In the genomic region with DNA sequence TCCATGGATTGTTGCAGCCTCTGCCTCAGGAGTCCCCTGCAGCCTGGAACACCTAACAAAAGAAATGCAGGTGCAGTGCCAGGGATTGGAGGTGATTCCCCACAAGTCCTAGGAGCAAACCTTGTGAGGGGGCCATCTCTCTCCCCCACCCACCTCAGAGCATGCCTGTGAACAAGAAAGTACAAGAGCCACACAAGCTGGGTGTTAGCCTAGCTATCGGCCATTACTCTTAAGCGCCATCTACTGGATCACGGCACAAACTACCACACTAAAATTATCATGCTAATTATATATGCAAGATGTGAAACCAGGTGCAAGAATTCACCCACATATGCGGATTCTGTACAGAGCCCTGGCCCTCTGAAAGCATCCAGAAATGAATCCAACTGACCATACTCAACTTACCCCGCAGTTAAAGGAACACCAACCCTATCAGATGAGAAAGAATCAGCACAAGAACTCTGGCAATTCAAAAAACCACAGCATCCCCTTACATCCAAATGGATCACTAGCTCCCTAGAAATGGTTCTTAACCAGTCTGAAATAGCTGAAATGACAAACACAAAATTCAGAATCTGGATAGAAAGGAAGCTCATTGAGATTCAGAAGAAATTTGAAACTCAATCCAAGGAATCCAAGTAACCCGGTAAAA, we compare ENCODE assay signal across 7 cellular contexts. TPM values are rescaled to one million over a fixed set of nuclear protein-coding genes. Genes with fewer than 3 reads are reported as not detected.
DNase-seq lines count a peak whose midpoint lies in the region; ATAC-seq, FAIRE-seq and TF ChIP-seq lines count a peak whose summit lies in the region.

No MANE protein-coding gene starts in this region.

- TF ChIP-seq CTCF in HCT116 (IDR thresholded peaks at IDR 0.05 in 2 of 3, conservative IDR thresholded peaks at IDR 0.05 in 1 of 3; ENCODE audit: borderline replicate concordance in 1 of 3, insufficient read depth in 1 of 3, low read depth in 2 of 3, low read length in 2 of 3) (peak; percentile 78 to 90 (median 83)), breast epithelium (IDR thresholded peaks at IDR 0.05) (peak; percentile 31 to 49 (median 37)), keratinocyte (optimal IDR thresholded peaks at IDR 0.05 in 1 of 3, IDR thresholded peaks at IDR 0.05 in 1 of 3, conservative IDR thresholded peaks at IDR 0.05 in 1 of 3; ENCODE audit: extremely low read depth in 1 of 3, insufficient read depth in 2 of 3, low read length in 3 of 3) (peak; percentile 67 to 80 (median 79))

- ATAC-seq in HCT116 = peak; percentile 86

- H3K4me1 ChIP-seq in HCT116 (ENCODE audit: control insufficient read depth in 1 of 2, insufficient read depth in 2 of 2, low read length in 2 of 2) = peaks cover 2 to 25% of the 10 kb centered on the region in 2 experiments; a peak in 2 of 4 replicates
- no peaks in the 10 kb centered on the region for H3K4me1 ChIP-seq in breast epithelium
- peaks cover 37% of the 10 kb centered on the region for H3K4me1 ChIP-seq in keratinocyte (ENCODE audit: control insufficient read depth, extremely low read depth, insufficient read depth, low read length)

- TF ChIP-seq POLR2A in HCT116 (IDR thresholded peaks at IDR 0.05; ENCODE audit: borderline replicate concordance, extremely low read depth, insufficient read depth, insufficient read length) = no peak
- no peak for TF ChIP-seq POLR2A in breast epithelium (IDR thresholded peaks at IDR 0.05)

- H3K4me2 ChIP-seq in HCT116 (ENCODE audit: low read length) (peak overlapping the region; percentile 29; the same call in 1 of the 2 replicates), keratinocyte (ENCODE audit: control insufficient read depth, extremely low read depth, insufficient read depth, low read depth, low read length) (peak overlapping the region; percentile 55)

- H3K27me3 ChIP-seq in HCT116 (ENCODE audit: insufficient read depth, low read length) (no peaks in the 10 kb centered on the region), breast epithelium (no peaks in the 10 kb centered on the region), keratinocyte (ENCODE audit: control insufficient read depth, extremely low read depth, insufficient read depth, low read length) (no peaks in the 10 kb centered on the region)

- no peaks in the 10 kb centered on the region for H3K9me1 ChIP-seq in keratinocyte (ENCODE audit: control insufficient read depth, extremely low read depth, insufficient read depth, low read length)

- H3K9me2 ChIP-seq in HCT116 (ENCODE audit: insufficient read depth) = no peaks in the 10 kb centered on the region

- POLR2A ChIA-PET in HCT116 (lab: Charles Lee) = interaction anchor here (0.6 to 0.7 kb wide), 2 partner anchors 11 to 29 kb away, joined by 3 to 4 read pairs; no protein-coding TSS in a partner anchor

- H3K27ac ChIP-seq in HCT116 (ENCODE audit: low read depth, low read length) (no peak overlapping the region), breast epithelium (no peak overlapping the region), keratinocyte (ENCODE audit: control insufficient read depth, insufficient read depth, low read length) (peak overlapping the region; percentile 45)

- H3K79me2 ChIP-seq in HCT116 (ENCODE audit: insufficient read depth, low read length) (no peaks in the 10 kb centered on the region), keratinocyte (ENCODE audit: control insufficient read depth, insufficient read depth, low read length) (no peaks in the 10 kb centered on the region)

- intact Hi-C loops in HCT116 (cut with micrococcal nuclease) (loop anchor here (1.0 kb wide), 1 partner anchor 41 kb away; no protein-coding TSS in a partner anchor), breast epithelium (cut with DNase I; ENCODE audit: low total_unique reads) (no loop called here)

- RAD21 ChIA-PET in HCT116 (lab: Charles Lee; ENCODE audit: low non-redundant PET in 1 of 2, low total read pairs in 2 of 2, uncharacterized antibody in 2 of 2, unreplicated experiment in 2 of 2) = interaction anchor here (1.0 to 1.7 kb wide), 5 partner anchors 35 to 155 kb away, joined by 3 to 8 read pairs (median 3); no protein-coding TSS in a partner anchor

- BruUV-seq in HCT116 (replicated peaks; lab: Mats Ljungman, UMichigan) = no TSS peak

- H3K9me3 ChIP-seq in HCT116 (ENCODE audit: control insufficient read depth in 1 of 2, insufficient read depth in 1 of 2, low read depth in 1 of 2, low read length in 2 of 2) (no peaks in the 10 kb centered on the region), breast epithelium (no peaks in the 10 kb centered on the region), keratinocyte (ENCODE audit: control insufficient read depth, low read depth, low read length) (no peaks in the 10 kb centered on the region)

- CTCF ChIA-PET in HCT116 (lab: Charles Lee) = interaction anchor here (0.9 to 2.6 kb wide), 9 partner anchors 8 to 155 kb away, joined by 3 to 20 read pairs (median 6); no protein-coding TSS in a partner anchor

- dilution Hi-C loops in keratinocyte (cut with MboI; ENCODE audit: extremely low pct_ligation_motif_present, low sequenced_read_pairs) = no loop called here

- peak; percentile 92 for FAIRE-seq in keratinocyte (lab: Jason Lieb, UNC)

- peak; percentile 86 for TF ChIP-seq RAD21 in HCT116 (IDR thresholded peaks at IDR 0.05; ENCODE audit: low read depth)

- DNase-seq in GM03348 (ENCODE audit: low spot score) (peak; percentile 69), HCT116 (ENCODE audit: low read depth, low spot score) (peak; percentile 58), NCI-H128 (lab: John Stamatoyannopoulos, UW; ENCODE audit: unreplicated experiment) (peak; percentile 14), T-helper 9 cell (peak; percentile 22), breast epithelium (ENCODE audit: low spot score in 2 of 2) (no peak), keratinocyte (ENCODE audit: low read depth, low spot score) (no peak)
- peak; percentile 11 for DNase-seq in stimulated activated CD4-positive, alpha-beta T cell treated with anti-CD3 and anti-CD28 coated beads, Interleukin-4, amount 100 ng/mL, for 1 hour

- H3K4me3 ChIP-seq in HCT116 (replicated peaks in 1 of 2; ENCODE audit: low read depth in 1 of 2, low read length in 2 of 2) (no peak overlapping the region), breast epithelium (no peak overlapping the region), keratinocyte (ENCODE audit: control insufficient read depth in 2 of 3, extremely low read depth in 1 of 3, insufficient read depth in 2 of 3, low read depth in 1 of 3, low read length in 3 of 3) (peak overlapping the region in 2 of 3 experiments; percentile 23 to 47)

- H3K36me3 ChIP-seq in HCT116 (ENCODE audit: control insufficient read depth in 1 of 2, insufficient read depth in 2 of 2, low read length in 2 of 2) (no peaks in the 10 kb centered on the region), breast epithelium (no peaks in the 10 kb centered on the region), keratinocyte (ENCODE audit: control insufficient read depth in 2 of 2, extremely low read depth in 1 of 2, insufficient read depth in 2 of 2, low read length in 2 of 2) (no peaks in the 10 kb centered on the region)

- H4K20me1 ChIP-seq in HCT116 (ENCODE audit: insufficient read depth) (no peaks in the 10 kb centered on the region), keratinocyte (ENCODE audit: control insufficient read depth, extremely low read depth, insufficient read depth, low read length) (no peaks in the 10 kb centered on the region)

- H2AFZ ChIP-seq in HCT116 (ENCODE audit: low read depth, low read length, poor library complexity, severe bottlenecking) (no peak overlapping the region), keratinocyte (ENCODE audit: control insufficient read depth, low read length) (peak overlapping the region; percentile 82)

- H3K9ac ChIP-seq in HCT116 (ENCODE audit: low read length) (no peak overlapping the region), keratinocyte (ENCODE audit: control insufficient read depth, extremely low read depth, insufficient read depth, low read length) (peak overlapping the region; percentile 24)

TF ChIP-seq in HCT116, 20 proteins besides CTCF, POLR2A, EP300 and RAD21 (continues in another document):
- TF ChIP-seq POLR2AphosphoS5 (IDR thresholded peaks at IDR 0.05; ENCODE audit: low read depth, low read length) = no peak
- TF ChIP-seq, protein P1, sequence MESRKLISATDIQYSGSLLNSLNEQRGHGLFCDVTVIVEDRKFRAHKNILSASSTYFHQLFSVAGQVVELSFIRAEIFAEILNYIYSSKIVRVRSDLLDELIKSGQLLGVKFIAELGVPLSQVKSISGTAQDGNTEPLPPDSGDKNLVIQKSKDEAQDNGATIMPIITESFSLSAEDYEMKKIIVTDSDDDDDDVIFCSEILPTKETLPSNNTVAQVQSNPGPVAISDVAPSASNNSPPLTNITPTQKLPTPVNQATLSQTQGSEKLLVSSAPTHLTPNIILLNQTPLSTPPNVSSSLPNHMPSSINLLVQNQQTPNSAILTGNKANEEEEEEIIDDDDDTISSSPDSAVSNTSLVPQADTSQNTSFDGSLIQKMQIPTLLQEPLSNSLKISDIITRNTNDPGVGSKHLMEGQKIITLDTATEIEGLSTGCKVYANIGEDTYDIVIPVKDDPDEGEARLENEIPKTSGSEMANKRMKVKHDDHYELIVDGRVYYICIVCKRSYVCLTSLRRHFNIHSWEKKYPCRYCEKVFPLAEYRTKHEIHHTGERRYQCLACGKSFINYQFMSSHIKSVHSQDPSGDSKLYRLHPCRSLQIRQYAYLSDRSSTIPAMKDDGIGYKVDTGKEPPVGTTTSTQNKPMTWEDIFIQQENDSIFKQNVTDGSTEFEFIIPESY (IDR thresholded peaks at IDR 0.05; ENCODE audit: extremely low read depth, insufficient replicate concordance, low read length) = no peak

RNA-seq across cellular contexts. Expression of a gene that starts 16.5 kb away (rescaled TPM):
- total RNA-seq in HCT116 (2021; ENCODE audit: unreplicated experiment) (66.3 TPM), breast epithelium (under 1 TPM in 1 of 3 donors, not detected in 2; 0.33 TPM)
- polyA plus RNA-seq in HCT116 (2012) = 138 and 146 TPM in 2 replicates
- polyA plus RNA-seq in keratinocyte = 5.9 to 34.6 TPM (median 9.1 TPM) in 3 replicates
- 39.8 TPM for polyA plus RNA-seq in keratinocyte (2011; ENCODE audit: low read depth)
- 9.5 and 14.0 TPM in 2 replicates for polyA plus RNA-seq in keratinocyte (2011; cell fraction: cytosol; rRNA removed)
- 4.1 and 4.2 TPM in 2 replicates for polyA plus RNA-seq in keratinocyte (2011; cell fraction: nucleus; rRNA removed)
- polyA plus RNA-seq in keratinocyte (2012; ENCODE audit: low replicate concordance) = 60.7 and 196 TPM in 2 replicates
- polyA minus RNA-seq in keratinocyte = 6.1 to 31.9 TPM (median 9.3 TPM) in 3 replicates
- polyA minus RNA-seq in keratinocyte (2011; cell fraction: cytosol; rRNA and poly(A)+ RNA removed) = 5.6 TPM
- polyA minus RNA-seq in keratinocyte (2011; cell fraction: nucleus; rRNA and poly(A)+ RNA removed) = 0.74 and 1.5 TPM in 2 replicates

RNA-seq across cellular contexts. Expression of a gene that starts 38.1 kb away (rescaled TPM):
- total RNA-seq in HCT116 (2021; ENCODE audit: unreplicated experiment) = 47.0 TPM
- 32.0 and 35.8 TPM in 2 replicates for polyA plus RNA-seq in HCT116 (2012)
- 10 to 100 TPM; 21.2 to 35.0 (median 22.6) TPM for total RNA-seq in breast epithelium
- 11.5 to 39.7 TPM (median 20.5 TPM) in 3 replicates for polyA plus RNA-seq in keratinocyte
- 36.0 TPM for polyA plus RNA-seq in keratinocyte (2011; ENCODE audit: low read depth)
- 26.4 and 39.9 TPM in 2 replicates for polyA plus RNA-seq in keratinocyte (2011; cell fraction: cytosol; rRNA removed)
- polyA plus RNA-seq in keratinocyte (2011; cell fraction: nucleus; rRNA removed) = 24.6 and 28.7 TPM in 2 replicates
- polyA plus RNA-seq in keratinocyte (2012; ENCODE audit: low replicate concordance) = 35.9 and 60.3 TPM in 2 replicates
- polyA minus RNA-seq in keratinocyte = 15.0 to 24.3 TPM (median 18.9 TPM) in 3 replicates
- 18.6 TPM for polyA minus RNA-seq in keratinocyte (2011; cell fraction: cytosol; rRNA and poly(A)+ RNA removed)
- 12.5 and 23.7 TPM in 2 replicates for polyA minus RNA-seq in keratinocyte (2011; cell fraction: nucleus; rRNA and poly(A)+ RNA removed)

Comparison
In these comparisons a context has a peak if more than half of its experiments do, and no peak if none do; other contexts are left out.
1. DNase-seq: peak in GM03348 (single experiment), HCT116 (single experiment), NCI-H128 (single experiment), T-helper 9 cell (single experiment) and stimulated activated CD4-positive, alpha-beta T cell treated with anti-CD3 and anti-CD28 coated beads, Interleukin-4, amount 100 ng/mL, for 1 hour (single experiment); none in breast epithelium (0 of 2) and keratinocyte (single experiment).
2. H3K4me3 ChIP-seq: peak in keratinocyte (2 of 3); none in HCT116 (0 of 2) and breast epithelium (0 of 3).
3. RNA of a gene that starts 16.5 kb away (total RNA-seq): 66.3 TPM in HCT116 (single experiment); 0.33 TPM in breast epithelium; every median in the first group is over 10 times any median in the second.
4. Peak in every context shown above with its lines, with median percentiles within 50 percentile points of each other: CTCF ChIP-seq.